In genomic region chr20:44649976-44650375, GRCh38 we compare ENCODE assay signal across 14 cellular contexts. TPM values are rescaled to one million over a fixed set of nuclear protein-coding genes. Genes with fewer than 3 reads are reported as not detected.
DNase-seq lines count a peak whose midpoint lies in the region; ATAC-seq, FAIRE-seq and TF ChIP-seq lines count a peak whose summit lies in the region.
"Had no signal": no experiment of that assay in that cellular context is flagged by ENCODE, and none has a peak within 500 bp of the region (broad histone marks: within the 10 kb centered on the region; RNA-seq: fewer than 3 reads in every experiment).

No MANE protein-coding gene starts in this region.

- POLR2A ChIA-PET in activated CD8-positive, alpha-beta T cell treated with anti-CD3 and anti-CD28 coated beads, Interleukin-2, amount 10 ng/mL, durations not matched to agents 7 days and 5 days (lab: Charles Lee): interaction anchor here (0.8 to 2.1 kb wide), 3 partner anchors 12 to 31 kb away, joined by 3 to 7 read pairs (median 4); no protein-coding TSS in a partner anchor
- POLR2A ChIA-PET in naive thymus-derived CD4-positive, alpha-beta T cell (lab: Charles Lee): interaction anchor here (0.6 to 11.4 kb wide), 10 partner anchors 16 to 291 kb away, joined by 3 to 122 read pairs (median 5); no protein-coding TSS in a partner anchor

- no peak for TF ChIP-seq CTCF in GM12865 (IDR thresholded peaks at IDR 0.05; ENCODE audit: insufficient read depth, low read depth, low read length, missing control alignments)

- CTCF ChIA-PET in activated CD8-positive, alpha-beta T cell treated with anti-CD3 and anti-CD28 coated beads, Interleukin-2, amount 10 ng/mL, durations not matched to agents 7 days and 5 days (lab: Charles Lee): interaction anchor here (1.0 to 11.1 kb wide), 5 partner anchors 17 to 51 kb away, joined by 3 to 150 read pairs (median 4); no protein-coding TSS in a partner anchor
- CTCF ChIA-PET in naive thymus-derived CD4-positive, alpha-beta T cell (lab: Charles Lee): interaction anchor here (0.5 to 2.7 kb wide), 8 partner anchors 8 to 433 kb away, joined by 3 to 17 read pairs (median 5); no protein-coding TSS in a partner anchor

- H3K4me1 Mint-ChIP-seq in CD4-positive, CD25-positive, alpha-beta regulatory T cell: peaks cover 6 to 64% (median 39%) of the 10 kb centered on the region in 4 donors
- H3K4me1 Mint-ChIP-seq in activated CD8-positive, alpha-beta T cell treated with anti-CD3 and anti-CD28 coated beads, Interleukin-2, amount 10 ng/mL, durations not matched to agents 7 days and 5 days (ENCODE audit: low read depth): peaks cover 68% of the 10 kb centered on the region
- peaks cover 48 to 74% (median 72%) of the 10 kb centered on the region in 7 donors for H3K4me1 Mint-ChIP-seq in naive thymus-derived CD4-positive, alpha-beta T cell

- no peaks in the 10 kb centered on the region for H3K27me3 Mint-ChIP-seq in CD4-positive, CD25-positive, alpha-beta regulatory T cell
- H3K27me3 Mint-ChIP-seq in activated CD8-positive, alpha-beta T cell treated with anti-CD3 and anti-CD28 coated beads, Interleukin-2, amount 10 ng/mL, durations not matched to agents 7 days and 5 days (ENCODE audit: low read depth): no peaks in the 10 kb centered on the region
- no peaks in the 10 kb centered on the region for H3K27me3 Mint-ChIP-seq in naive thymus-derived CD4-positive, alpha-beta T cell

- ATAC-seq in CD4-positive, CD25-positive, alpha-beta regulatory T cell (ENCODE audit: low read depth in 2 of 2): no peak
- ATAC-seq in activated CD8-positive, alpha-beta T cell treated with anti-CD3 and anti-CD28 coated beads, Interleukin-2, amount 10 ng/mL, durations not matched to agents 7 days and 5 days: no peak
- ATAC-seq in naive thymus-derived CD4-positive, alpha-beta T cell: no peak

- DNase-seq in CD4-positive, CD25-positive, alpha-beta regulatory T cell: no peak
- no peak for DNase-seq in GM12865 (ENCODE audit: low read depth)
- no peak for DNase-seq in activated CD8-positive, alpha-beta T cell treated with anti-CD3 and anti-CD28 coated beads, Interleukin-2, amount 10 ng/mL, durations not matched to agents 7 days and 5 days
- no peak for DNase-seq in naive thymus-derived CD4-positive, alpha-beta T cell
- no peak for DNase-seq in NCI-H82 (lab: John Stamatoyannopoulos, UW)
- no peak for DNase-seq in medulla oblongata (ENCODE audit: extremely low spot score)
- DNase-seq in T1000 (lab: John Stamatoyannopoulos, UW): no peak
- no peak for DNase-seq in GM12892 (ENCODE audit: insufficient read length)
- DNase-seq: activated CD8-positive, alpha-beta memory T cell treated with anti-CD3 and anti-CD28 coated beads, Interleukin-2, amount 50 U/mL, for 4 hours; Caco-2; mammary epithelial cell; NCI-H1694 treated with DMSO at 0.1 percent for 48 hours; T-helper 9 cell had no signal

- no peaks in the 10 kb centered on the region for H3K27me3 ChIP-seq in CD4-positive, CD25-positive, alpha-beta regulatory T cell (ENCODE audit: control insufficient read depth, insufficient read depth, low read length)
- no peaks in the 10 kb centered on the region for H3K27me3 ChIP-seq in naive thymus-derived CD4-positive, alpha-beta T cell (ENCODE audit: control insufficient read depth in 2 of 2, insufficient read depth in 2 of 2, low read length in 2 of 2)

- FAIRE-seq in GM12892 (lab: Jason Lieb, UNC): no peak
- FAIRE-seq: bronchial epithelial cell had no signal

- TF ChIP-seq POLR2A in GM12892 (IDR thresholded peaks at IDR 0.05; ENCODE audit: low read depth, low read length): no peak

- H3K9me3 ChIP-seq in CD4-positive, CD25-positive, alpha-beta regulatory T cell (ENCODE audit: control insufficient read depth in 2 of 2, low read length in 2 of 2): no peaks in the 10 kb centered on the region
- H3K9me3 ChIP-seq in naive thymus-derived CD4-positive, alpha-beta T cell (ENCODE audit: control insufficient read depth in 2 of 3, low read length in 3 of 3): no peaks in the 10 kb centered on the region
- H3K9me3 ChIP-seq: Caco-2 had no signal

- H3K27ac ChIP-seq in CD4-positive, CD25-positive, alpha-beta regulatory T cell (ENCODE audit: insufficient read depth, low read length, poor library complexity, severe bottlenecking): no peak overlapping the region
- H3K27ac ChIP-seq in naive thymus-derived CD4-positive, alpha-beta T cell (ENCODE audit: low read depth, low read length): peak overlapping the region; percentile 73

- H3K36me3 ChIP-seq in CD4-positive, CD25-positive, alpha-beta regulatory T cell (ENCODE audit: control insufficient read depth, insufficient read depth, low read length): no peaks in the 10 kb centered on the region
- H3K36me3 ChIP-seq in naive thymus-derived CD4-positive, alpha-beta T cell (ENCODE audit: control insufficient read depth in 2 of 3, insufficient read depth in 3 of 3, low read length in 3 of 3): no peaks in the 10 kb centered on the region

- peak overlapping the region; percentile 83 to 92 (median 88) for H3K4me3 Mint-ChIP-seq in CD4-positive, CD25-positive, alpha-beta regulatory T cell
- peak overlapping the region; percentile 93 for H3K4me3 Mint-ChIP-seq in activated CD8-positive, alpha-beta T cell treated with anti-CD3 and anti-CD28 coated beads, Interleukin-2, amount 10 ng/mL, durations not matched to agents 7 days and 5 days
- H3K4me3 Mint-ChIP-seq in naive thymus-derived CD4-positive, alpha-beta T cell: peak overlapping the region; percentile 81 to 96 (median 94)

- intact Hi-C loops in naive thymus-derived CD4-positive, alpha-beta T cell (cut with micrococcal nuclease): loop anchor here (2.0 to 10.0 kb wide), 6 partner anchors 31 to 767 kb away; partner anchors contain the start of genes STK4 (in 2 of the 2), OSER1 (in 1 of the 2), PIGT (in 1 of the 2) and TOMM34 (in 1 of the 2)

- peaks cover 0 to 2% (median 0%) of the 10 kb centered on the region in 7 donors for H3K9me3 Mint-ChIP-seq in CD4-positive, CD25-positive, alpha-beta regulatory T cell
- H3K9me3 Mint-ChIP-seq in activated CD8-positive, alpha-beta T cell treated with anti-CD3 and anti-CD28 coated beads, Interleukin-2, amount 10 ng/mL, durations not matched to agents 7 days and 5 days (ENCODE audit: insufficient read depth): no peaks in the 10 kb centered on the region
- peaks cover 0 to 1% (median 0%) of the 10 kb centered on the region in 11 donors for H3K9me3 Mint-ChIP-seq in naive thymus-derived CD4-positive, alpha-beta T cell

- H3K36me3 Mint-ChIP-seq in CD4-positive, CD25-positive, alpha-beta regulatory T cell: no peaks in the 10 kb centered on the region
- H3K36me3 Mint-ChIP-seq in activated CD8-positive, alpha-beta T cell treated with anti-CD3 and anti-CD28 coated beads, Interleukin-2, amount 10 ng/mL, durations not matched to agents 7 days and 5 days (ENCODE audit: low read depth): peaks cover 56% of the 10 kb centered on the region
- H3K36me3 Mint-ChIP-seq in naive thymus-derived CD4-positive, alpha-beta T cell: peaks cover 0 to 38% (median 4%) of the 10 kb centered on the region in 5 donors

- peak overlapping the region; percentile 32 to 98 (median 55) for H3K27ac Mint-ChIP-seq in CD4-positive, CD25-positive, alpha-beta regulatory T cell
- H3K27ac Mint-ChIP-seq in activated CD8-positive, alpha-beta T cell treated with anti-CD3 and anti-CD28 coated beads, Interleukin-2, amount 10 ng/mL, durations not matched to agents 7 days and 5 days: peak overlapping the region; percentile 89
- H3K27ac Mint-ChIP-seq in naive thymus-derived CD4-positive, alpha-beta T cell: peak overlapping the region; percentile 85 to 98 (median 93)

- no peak overlapping the region for H3K4me3 ChIP-seq in CD4-positive, CD25-positive, alpha-beta regulatory T cell (ENCODE audit: low read depth, low read length)
- H3K4me3 ChIP-seq in GM12865 (ENCODE audit: low read depth, low read length): peak overlapping the region; percentile 81
- H3K4me3 ChIP-seq in naive thymus-derived CD4-positive, alpha-beta T cell (ENCODE audit: low read length): peak overlapping the region; percentile 73

- peaks cover 67% of the 10 kb centered on the region for H3K4me1 ChIP-seq in CD4-positive, CD25-positive, alpha-beta regulatory T cell (ENCODE audit: control insufficient read depth, insufficient read depth, low read length, poor library complexity, severe bottlenecking)
- H3K4me1 ChIP-seq in naive thymus-derived CD4-positive, alpha-beta T cell (ENCODE audit: control insufficient read depth in 2 of 2, insufficient read depth in 2 of 2, low read length in 2 of 2): peaks cover 55 to 60% of the 10 kb centered on the region in 2 donors

RNA-seq across cellular contexts. Expression of gene ADA, which starts 1.5 kb away (rescaled TPM):
- total RNA-seq in CD4-positive, CD25-positive, alpha-beta regulatory T cell: 39.6 TPM
- 10 to 100 TPM; 28.1 to 41.3 (median 37.4) TPM for polyA plus RNA-seq in CD4-positive, CD25-positive, alpha-beta regulatory T cell
- 100 to 1,000 TPM; 110 to 112 TPM for total RNA-seq in activated CD8-positive, alpha-beta T cell treated with anti-CD3 and anti-CD28 coated beads, Interleukin-2, amount 10 ng/mL, durations not matched to agents 7 days and 5 days
- 100 to 1,000 TPM in 1 of 5 experiments, 10 to 100 TPM in 4; 26.1 to 103 (median 28.2) TPM for total RNA-seq in naive thymus-derived CD4-positive, alpha-beta T cell
- polyA plus RNA-seq in naive thymus-derived CD4-positive, alpha-beta T cell: 10 to 100 TPM; 40.8 to 41.1 TPM
- 52.1 TPM for polyA plus RNA-seq in GM12892 (2012; ENCODE audit: missing spikeins)
